In genomic region chr4:80085081-80085480, GRCh38 we compare ENCODE assay signal across 29 cellular contexts.
"Had no signal": no experiment of that assay in that cellular context is flagged by ENCODE, and none has a peak within 500 bp of the region (broad histone marks: within the 10 kb centered on the region; RNA-seq: fewer than 3 reads in every experiment).

No MANE protein-coding gene starts in this region.

- H3K4me3 ChIP-seq: pancreas, prostate gland, right lobe of liver, sigmoid colon, skin epidermis, smooth muscle cell, spleen, suprapubic skin, testis, tibial artery, transverse colon, upper lobe of right lung, uterus had no signal

- H3K27me3 ChIP-seq: neutrophil, pancreas, right lobe of liver, sigmoid colon, spleen, suprapubic skin, testis, tibial artery, transverse colon, upper lobe of right lung, uterus had no signal

- H3K9me3 ChIP-seq: neutrophil, pancreas, prostate gland, right lobe of liver, sigmoid colon, spleen, suprapubic skin, testis, tibial artery, transverse colon, upper lobe of right lung, uterus had no signal

- H3K36me3 ChIP-seq: neutrophil, pancreas, prostate gland, right lobe of liver, sigmoid colon, spleen, suprapubic skin, tibial artery, transverse colon, upper lobe of right lung, uterus had no signal

- ATAC-seq: naive thymus-derived CD8-positive, alpha-beta T cell; natural killer cell treated with Interleukin-12 subunit alpha and Interleukin-12 subunit beta and Interleukin-15 and Interleukin-18, amount 100 ng/mL, for 72 hours; pancreas; right cardiac atrium; right lobe of liver; stimulated activated memory B cell treated with anti-CD40 and anti-IgM and Interleukin-4, amounts not matched to agents 10 μg/mL and 1 μg/mL and 100 μg/mL, for 72 hours; stimulated activated naive CD8-positive, alpha-beta T cell treated with anti-CD3 and anti-CD28 coated beads, Interleukin-15, amount 100 ng/mL, for 72 hours; stimulated activated naive CD8-positive, alpha-beta T cell treated with anti-CD3 and anti-CD28 coated beads, Interleukin-15, Interleukin-2, amounts not matched to agents 100 U/mL and 50 U/mL, for 24 hours; upper lobe of right lung had no signal

- FAIRE-seq: pancreas had no signal

- DNase-seq: naive thymus-derived CD8-positive, alpha-beta T cell; nephron progenitor cell; nucleus accumbens; pancreas; right cardiac atrium; right lobe of liver; sigmoid colon; spleen; stimulated activated CD4-positive, alpha-beta T cell treated with anti-CD3 and anti-CD28 coated beads, Interleukin-12 subunit alpha, Interleukin-12 subunit beta, amount 100 ng/mL, for 4 hours; stimulated activated CD4-positive, alpha-beta T cell treated with anti-CD3 and anti-CD28 coated beads, Interleukin-1b, Interleukin-23, amount 100 ng/mL, for 48 hours; stimulated activated CD4-positive, alpha-beta T cell treated with anti-CD3 and anti-CD28 coated beads, Interleukin-4, amount 100 ng/mL, for 1 hour; stimulated activated CD4-positive, alpha-beta T cell treated with anti-CD3 and anti-CD28 coated beads, Interleukin-4, amount 100 ng/mL, for 4 hours; stimulated activated CD8-positive, alpha-beta memory T cell treated with anti-CD3 and anti-CD28 coated beads, Interleukin-4, amount 100 ng/mL, for 48 hours; stimulated activated naive CD4-positive, alpha-beta T cell; stimulated activated naive CD8-positive, alpha-beta T cell treated with anti-CD3 and anti-CD28 coated beads, Interleukin-15, amount 100 ng/mL, for 72 hours; stimulated activated naive CD8-positive, alpha-beta T cell treated with anti-CD3 and anti-CD28 coated beads, Interleukin-15, Interleukin-2, amounts not matched to agents 100 U/mL and 50 U/mL, for 24 hours; substantia nigra; testis; tibial artery; transverse colon; upper lobe of right lung; uterus had no signal

- H3K4me2 ChIP-seq: smooth muscle cell had no signal

- H3K27ac ChIP-seq: neutrophil, pancreas, prostate gland, right lobe of liver, sigmoid colon, skin epidermis, spleen, suprapubic skin, testis, tibial artery, transverse colon, upper lobe of right lung, uterus had no signal

- H3K4me1 ChIP-seq: pancreas, prostate gland, right lobe of liver, sigmoid colon, suprapubic skin, testis, tibial artery, transverse colon, upper lobe of right lung, uterus had no signal
